Comparison of ENCODE assay signal across 12 cellular contexts in the genomic region with DNA sequence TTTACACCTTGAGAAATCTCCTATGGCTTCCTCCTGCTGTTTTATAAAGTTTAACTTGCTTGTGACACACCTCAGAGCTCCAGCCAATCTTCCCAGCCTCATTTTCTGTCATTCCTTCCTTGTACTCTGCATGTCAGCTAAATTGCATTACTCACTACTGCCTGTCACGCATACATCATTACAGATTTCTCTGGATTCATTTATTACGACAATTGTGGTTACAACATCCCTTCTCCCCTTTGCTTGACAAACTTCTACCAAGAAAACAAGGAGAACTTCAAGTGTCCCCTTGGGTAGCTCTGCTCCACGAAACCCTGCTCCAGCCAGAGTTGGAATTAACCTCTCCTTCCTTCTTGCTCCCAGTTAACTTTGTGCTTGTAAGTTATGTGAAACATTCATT. TPM values are rescaled to one million over a fixed set of nuclear protein-coding genes. Genes with fewer than 3 reads are reported as not detected.
DNase-seq lines count a peak whose midpoint lies in the region; ATAC-seq, FAIRE-seq and TF ChIP-seq lines count a peak whose summit lies in the region.
"Had no signal": no experiment of that assay in that cellular context is flagged by ENCODE, and none has a peak within 500 bp of the region (broad histone marks: within the 10 kb centered on the region; RNA-seq: fewer than 3 reads in every experiment).

No MANE protein-coding gene starts in this region.

- 92 to 97% (median 93%) methylated on average over 3 of the region's 3 CpGs for WGBS in heart left ventricle, 4 donors

- no peak for TF ChIP-seq POLR2A in heart left ventricle (IDR thresholded peaks at IDR 0.05)

- TF ChIP-seq CTCF in heart left ventricle (IDR thresholded peaks at IDR 0.05) (no peak), kidney (IDR thresholded peaks at IDR 0.05; ENCODE audit: borderline replicate concordance, extremely low read depth, insufficient read depth) (no peak), type B pancreatic cell (conservative IDR thresholded peaks at IDR 0.05) (no peak), HFFc6 (IDR thresholded peaks at IDR 0.05) (no peak)
- no peak for TF ChIP-seq CTCF in activated CD8-positive, alpha-beta T cell treated with anti-CD3 and anti-CD28 coated beads for 36 hours (IDR thresholded peaks at IDR 0.05)

- ATAC-seq in heart left ventricle (peak in 3 of 4 donors; percentile 20 to 33 (median 23)), Right ventricle myocardium superior (ENCODE audit: poor library complexity) (no peak), HG02870 (IDR thresholded peaks at IDR 0.05; ENCODE audit: unreplicated experiment) (no peak), HG03095 (IDR thresholded peaks at IDR 0.05; ENCODE audit: unreplicated experiment) (no peak)
- ATAC-seq in activated CD8-positive, alpha-beta T cell treated with anti-CD3 and anti-CD28 coated beads for 36 hours, result no peak

- H3K4me3 ChIP-seq in heart left ventricle (no peak overlapping the region), kidney (ENCODE audit: low read length in 2 of 2) (no peak overlapping the region)

- H3K9me3 ChIP-seq in heart left ventricle (no peaks in the 10 kb centered on the region), kidney (ENCODE audit: control insufficient read depth in 1 of 2, low read length in 2 of 2) (no peaks in the 10 kb centered on the region)

- H3K27ac Mint-ChIP-seq in activated CD8-positive, alpha-beta T cell treated with anti-CD3 and anti-CD28 coated beads for 36 hours, result peak overlapping the region; percentile 0
- H3K27ac Mint-ChIP-seq in type B pancreatic cell, result peak overlapping the region; percentile 79
- no peak overlapping the region for H3K27ac Mint-ChIP-seq in HFFc6

- H3K4me3 Mint-ChIP-seq in activated CD8-positive, alpha-beta T cell treated with anti-CD3 and anti-CD28 coated beads for 36 hours, result no peak overlapping the region
- H3K4me3 Mint-ChIP-seq in type B pancreatic cell, result no peak overlapping the region
- H3K4me3 Mint-ChIP-seq in HFFc6, result no peak overlapping the region

- peaks cover 0 to 10% (median 0%) of the 10 kb centered on the region in 9 donors for H3K36me3 ChIP-seq in heart left ventricle
- no peaks in the 10 kb centered on the region for H3K36me3 ChIP-seq in kidney (ENCODE audit: control insufficient read depth in 1 of 2, insufficient read depth in 2 of 2, low read length in 2 of 2)

- H3K27ac ChIP-seq in heart left ventricle (peak overlapping the region in 1 of 12 donors; percentile 91), kidney (ENCODE audit: low read depth in 2 of 2, low read length in 2 of 2) (peak overlapping the region; percentile 11 to 26)

- H3K4me1 Mint-ChIP-seq in activated CD8-positive, alpha-beta T cell treated with anti-CD3 and anti-CD28 coated beads for 36 hours (ENCODE audit: low read depth), result peaks cover 89% of the 10 kb centered on the region
- peaks cover 25% of the 10 kb centered on the region for H3K4me1 Mint-ChIP-seq in type B pancreatic cell (ENCODE audit: unreplicated experiment)
- peaks cover 46% of the 10 kb centered on the region for H3K4me1 Mint-ChIP-seq in HFFc6 (ENCODE audit: low read depth)

- H3K27me3 Mint-ChIP-seq in activated CD8-positive, alpha-beta T cell treated with anti-CD3 and anti-CD28 coated beads for 36 hours, result no peaks in the 10 kb centered on the region
- H3K27me3 Mint-ChIP-seq in type B pancreatic cell (no peaks in the 10 kb centered on the region), HFFc6 (ENCODE audit: insufficient read depth) (no peaks in the 10 kb centered on the region)

- no peak for FAIRE-seq in kidney (lab: Jason Lieb, UNC)

- H3K9ac ChIP-seq in kidney (ENCODE audit: low read length in 2 of 2), result no peak overlapping the region

- H3K27me3 ChIP-seq in heart left ventricle, result no peaks in the 10 kb centered on the region

- intact Hi-C loops in heart left ventricle (cut with DNase I), result loop anchor here in 1 of 10 donors (10.0 kb wide), 1 partner anchor 105 kb away; no protein-coding TSS in a partner anchor
- intact Hi-C loops in Right ventricle myocardium superior (cut with DNase I), result no loop called here
- intact Hi-C loops in activated CD8-positive, alpha-beta T cell treated with anti-CD3 and anti-CD28 coated beads for 36 hours (cut with micrococcal nuclease), result loop anchor here (10.0 kb wide), 1 partner anchor 225 kb away; the partner anchor contains the start of gene TM9SF2
- intact Hi-C loops in kidney (cut with DNase I), result no loop called here

- POLR2A ChIA-PET in activated CD8-positive, alpha-beta T cell treated with anti-CD3 and anti-CD28 coated beads for 36 hours (lab: Charles Lee), result no interaction called here

- H3K36me3 Mint-ChIP-seq in activated CD8-positive, alpha-beta T cell treated with anti-CD3 and anti-CD28 coated beads for 36 hours (ENCODE audit: low read depth), result peaks cover 42% of the 10 kb centered on the region
- H3K36me3 Mint-ChIP-seq in type B pancreatic cell, result peaks cover 5% of the 10 kb centered on the region
- H3K36me3 Mint-ChIP-seq in HFFc6 (ENCODE audit: low read depth), result no peaks in the 10 kb centered on the region

- peaks cover 0 to 96% (median 21%) of the 10 kb centered on the region in 12 donors for H3K4me1 ChIP-seq in heart left ventricle
- H3K4me1 ChIP-seq in kidney (ENCODE audit: control insufficient read depth in 1 of 2, insufficient read depth in 1 of 2, low read depth in 1 of 2, low read length in 2 of 2), result peaks cover 0 to 4% of the 10 kb centered on the region in 2 donors

- CTCF ChIA-PET in activated CD8-positive, alpha-beta T cell treated with anti-CD3 and anti-CD28 coated beads for 36 hours (lab: Charles Lee), result interaction anchor here (1.0 to 3.6 kb wide), 5 partner anchors 11 to 226 kb away, joined by 3 to 20 read pairs (median 8); no protein-coding TSS in a partner anchor

- DNase-seq in heart left ventricle (no peak), Right ventricle myocardium superior (no peak), kidney (no peak), type B pancreatic cell (ENCODE audit: extremely low spot score, unreplicated experiment) (no peak), HFFc6 (no peak)
- no peak for DNase-seq in activated CD8-positive, alpha-beta T cell treated with anti-CD3 and anti-CD28 coated beads for 36 hours
- DNase-seq: activated naive CD4-positive, alpha-beta T cell treated with anti-CD3 and anti-CD28 coated beads, Interleukin-2, amount 50 U/mL, for 16 hours; NCI-H1436 treated with DMSO at 0.1 percent for 48 hours; occipital lobe; SW 1271 had no signal

- no peaks in the 10 kb centered on the region for H3K9me3 Mint-ChIP-seq in activated CD8-positive, alpha-beta T cell treated with anti-CD3 and anti-CD28 coated beads for 36 hours
- H3K9me3 Mint-ChIP-seq in type B pancreatic cell, result no peaks in the 10 kb centered on the region
- no peaks in the 10 kb centered on the region for H3K9me3 Mint-ChIP-seq in HFFc6

RNA-seq across cellular contexts. Expression of gene GPR18, which starts 22.0 kb away (rescaled TPM):
- 1 to 10 TPM in 1 of 9 donors, under 1 TPM in 1, not detected in 7; 0.34 to 1.1 TPM for total RNA-seq in heart left ventricle
- polyA plus RNA-seq in heart left ventricle, result under 1 TPM in 1 of 2 donors, not detected in 1; 0.04 TPM
- not detected for total RNA-seq in Right ventricle myocardium superior
- total RNA-seq in activated CD8-positive, alpha-beta T cell treated with anti-CD3 and anti-CD28 coated beads for 36 hours, result 10 to 100 TPM; 11.4 to 11.6 TPM
- total RNA-seq in kidney, result 0.88 TPM
- not detected for polyA plus RNA-seq in kidney (ENCODE audit: insufficient read depth, low read depth, low replicate concordance)
- total RNA-seq in type B pancreatic cell (ENCODE audit: low replicate concordance), result not detected in 2 replicates
- not detected for total RNA-seq in HFFc6 (2021; fragmentation: NEBNext Ultra II Directional; extraction: Animal tissue kit (Norgen Biotek cat#: 25700))
- total RNA-seq: occipital lobe had no signal

RNA-seq across cellular contexts. Expression of gene GPR183, which starts 27.0 kb away (rescaled TPM):
- total RNA-seq in heart left ventricle (1 to 10 TPM in 7 of 9 donors, under 1 TPM in 2; 0.69 to 7.6 (median 1.5) TPM), Right ventricle myocardium superior (1.6 TPM), kidney (11.8 TPM), type B pancreatic cell (ENCODE audit: low replicate concordance) (not detected in 2 replicates)
- polyA plus RNA-seq in heart left ventricle (1 to 10 TPM in 1 of 2 donors, under 1 TPM in 1; 0.72 to 2.7 TPM), kidney (ENCODE audit: insufficient read depth, low read depth, low replicate concordance) (1.7 TPM)
- total RNA-seq in activated CD8-positive, alpha-beta T cell treated with anti-CD3 and anti-CD28 coated beads for 36 hours, result 10 to 100 TPM in 1 of 2 experiments, 1 to 10 TPM in 1; 8.6 to 10.0 TPM
- total RNA-seq in HFFc6 (2021; fragmentation: NEBNext Ultra II Directional; extraction: Animal tissue kit (Norgen Biotek cat#: 25700)), result under 1 TPM in 1 of 6 experiments, not detected in 5; 0.17 TPM

Comparison
In these comparisons a context has a peak if more than half of its experiments do, and no peak if none do; other contexts are left out.
1. ATAC-seq: peak in heart left ventricle (3 of 4); none in Right ventricle myocardium superior (single experiment), activated CD8-positive, alpha-beta T cell treated with anti-CD3 and anti-CD28 coated beads for 36 hours (single experiment), HG02870 (single experiment) and HG03095 (single experiment).